25 cellular contexts compared by ENCODE assay signal in genomic region chr20:38199506-38200390, GRCh38. TPM values are rescaled to one million over a fixed set of nuclear protein-coding genes. Genes with fewer than 3 reads are reported as not detected.
A peak's percentile ranks its signal among the peaks of the same experiment; 100 is the strongest.
DNase-seq lines count a peak whose midpoint lies in the region; ATAC-seq and TF ChIP-seq lines count a peak whose summit lies in the region.
"Had no signal": no experiment of that assay in that cellular context is flagged by ENCODE, and none has a peak within 500 bp of the region (broad histone marks: within the 10 kb centered on the region; RNA-seq: fewer than 3 reads in every experiment).

No MANE protein-coding gene starts in this region.

- ATAC-seq in RWPE2 (ENCODE audit: low read depth), result no peak
- ATAC-seq in stimulated activated effector memory CD8-positive, alpha-beta T cell treated with anti-CD3 and anti-CD28 coated beads, Interleukin-12 subunit alpha, Interleukin-12 subunit beta, amount 100 ng/mL, for 72 hours, result no peak
- ATAC-seq: activated CD8-positive, alpha-beta T cell treated with anti-CD3 and anti-CD28 coated beads for 36 hours; gastrocnemius medialis; left lobe of liver; sciatic nerve had no signal

- DNase-seq in EH (ENCODE audit: low read depth), result peak; percentile 26
- peak; percentile 79 for DNase-seq in RWPE2 (ENCODE audit: low spot score)
- peak; percentile 50 for DNase-seq in iris pigment epithelial cell (ENCODE audit: low read depth)
- DNase-seq in sigmoid colon, result peak; percentile 36
- DNase-seq in stimulated activated effector memory CD8-positive, alpha-beta T cell treated with anti-CD3 and anti-CD28 coated beads, Interleukin-12 subunit alpha, Interleukin-12 subunit beta, amount 100 ng/mL, for 72 hours (ENCODE audit: low spot score in 2 of 2), result no peak
- no peak for DNase-seq in NCI-H2227 treated with DMSO at 0.1 percent for 48 hours (lab: John Stamatoyannopoulos, UW)
- DNase-seq in NCI-H187 (lab: John Stamatoyannopoulos, UW), result no peak
- DNase-seq: activated CD8-positive, alpha-beta T cell treated with anti-CD3 and anti-CD28 coated beads for 36 hours; activated naive CD8-positive, alpha-beta T cell treated with anti-CD3 and anti-CD28 coated beads for 36 hours; dermis blood vessel endothelial cell; DMS79 treated with DMSO at 0.1 percent for 48 hours; esophagus squamous epithelium; gastrocnemius medialis; GF-D8; mesenchymal stem cell; NCI-H146; NCI-H82; stimulated activated CD4-positive, alpha-beta T cell treated with anti-CD3 and anti-CD28 coated beads, Interleukin-4, amount 100 ng/mL, for 24 hours had no signal

- TF ChIP-seq EP300 in sigmoid colon (IDR thresholded peaks at IDR 0.05), result no peak

- H3K4me1 Mint-ChIP-seq in stimulated activated effector memory CD8-positive, alpha-beta T cell treated with anti-CD3 and anti-CD28 coated beads, Interleukin-12 subunit alpha, Interleukin-12 subunit beta, amount 100 ng/mL, for 72 hours, result no peaks in the 10 kb centered on the region
- H3K4me1 Mint-ChIP-seq: activated naive CD8-positive, alpha-beta T cell treated with anti-CD3 and anti-CD28 coated beads for 36 hours had no signal

- H3K27ac ChIP-seq in RWPE2 (ENCODE audit: poor library complexity, severe bottlenecking) (peak overlapping the region; percentile 74), sigmoid colon (no peak overlapping the region)
- H3K27ac ChIP-seq: C4-2B, esophagus squamous epithelium, gastrocnemius medialis, Peyer's patch, prostate gland had no signal

- WGBS in sigmoid colon, 2 donors, result 85 to 87% methylated on average over 13 of the region's 13 CpGs

- TF ChIP-seq CTCF in RWPE2 (IDR thresholded peaks at IDR 0.05; ENCODE audit: poor library complexity, severe bottlenecking) (no peak), sigmoid colon (IDR thresholded peaks at IDR 0.05) (no peak)

- no peaks in the 10 kb centered on the region for H3K36me3 Mint-ChIP-seq in stimulated activated effector memory CD8-positive, alpha-beta T cell treated with anti-CD3 and anti-CD28 coated beads, Interleukin-12 subunit alpha, Interleukin-12 subunit beta, amount 100 ng/mL, for 72 hours
- H3K36me3 Mint-ChIP-seq: activated naive CD8-positive, alpha-beta T cell treated with anti-CD3 and anti-CD28 coated beads for 36 hours; type B pancreatic cell had no signal

- H3K27ac Mint-ChIP-seq in stimulated activated effector memory CD8-positive, alpha-beta T cell treated with anti-CD3 and anti-CD28 coated beads, Interleukin-12 subunit alpha, Interleukin-12 subunit beta, amount 100 ng/mL, for 72 hours, result no peak overlapping the region
- H3K27ac Mint-ChIP-seq: activated CD8-positive, alpha-beta T cell treated with anti-CD3 and anti-CD28 coated beads for 36 hours; activated naive CD8-positive, alpha-beta T cell treated with anti-CD3 and anti-CD28 coated beads for 36 hours; T-helper 2 cell treated with Interferon-gamma antibody and Interleukin-4, amounts not matched to agents 5 μg/mL and 100 μg/mL, for 36 hours; type B pancreatic cell had no signal

- no peak overlapping the region for H3K4me3 Mint-ChIP-seq in stimulated activated effector memory CD8-positive, alpha-beta T cell treated with anti-CD3 and anti-CD28 coated beads, Interleukin-12 subunit alpha, Interleukin-12 subunit beta, amount 100 ng/mL, for 72 hours
- H3K4me3 Mint-ChIP-seq: activated CD8-positive, alpha-beta T cell treated with anti-CD3 and anti-CD28 coated beads for 36 hours; activated naive CD8-positive, alpha-beta T cell treated with anti-CD3 and anti-CD28 coated beads for 36 hours; T-helper 2 cell treated with Interferon-gamma antibody and Interleukin-4, amounts not matched to agents 5 μg/mL and 100 μg/mL, for 36 hours; type B pancreatic cell had no signal

- no peaks in the 10 kb centered on the region for H3K27me3 ChIP-seq in RWPE2 (ENCODE audit: insufficient read depth, poor library complexity, severe bottlenecking)
- no peaks in the 10 kb centered on the region for H3K27me3 ChIP-seq in sigmoid colon
- H3K27me3 ChIP-seq: gastrocnemius medialis, Peyer's patch had no signal

- no peaks in the 10 kb centered on the region for H3K9me3 Mint-ChIP-seq in stimulated activated effector memory CD8-positive, alpha-beta T cell treated with anti-CD3 and anti-CD28 coated beads, Interleukin-12 subunit alpha, Interleukin-12 subunit beta, amount 100 ng/mL, for 72 hours
- H3K9me3 Mint-ChIP-seq: activated CD8-positive, alpha-beta T cell treated with anti-CD3 and anti-CD28 coated beads for 36 hours; activated naive CD8-positive, alpha-beta T cell treated with anti-CD3 and anti-CD28 coated beads for 36 hours; T-helper 2 cell treated with Interferon-gamma antibody and Interleukin-4, amounts not matched to agents 5 μg/mL and 100 μg/mL, for 36 hours; type B pancreatic cell had no signal

- H3K9me3 ChIP-seq in RWPE2 (ENCODE audit: severe bottlenecking) (no peaks in the 10 kb centered on the region), sigmoid colon (no peaks in the 10 kb centered on the region)
- H3K9me3 ChIP-seq: esophagus squamous epithelium, gastrocnemius medialis, Peyer's patch, prostate gland had no signal

- TF ChIP-seq POLR2A in sigmoid colon (IDR thresholded peaks at IDR 0.05), result no peak

- intact Hi-C loops in sigmoid colon (cut with DNase I), result no loop called here

- H3K4me1 ChIP-seq in RWPE2 (ENCODE audit: insufficient read depth, poor library complexity, severe bottlenecking), result peaks cover 39% of the 10 kb centered on the region
- H3K4me1 ChIP-seq in sigmoid colon, result no peaks in the 10 kb centered on the region
- H3K4me1 ChIP-seq: gastrocnemius medialis, Peyer's patch, prostate gland had no signal

- H3K4me3 ChIP-seq in RWPE2 (ENCODE audit: severe bottlenecking), result no peak overlapping the region
- no peak overlapping the region for H3K4me3 ChIP-seq in sigmoid colon
- H3K4me3 ChIP-seq: esophagus squamous epithelium, gastrocnemius medialis, Peyer's patch, prostate gland had no signal

- H3K36me3 ChIP-seq in RWPE2 (ENCODE audit: low read depth) (no peaks in the 10 kb centered on the region), sigmoid colon (no peaks in the 10 kb centered on the region)
- H3K36me3 ChIP-seq: esophagus squamous epithelium, gastrocnemius medialis, Peyer's patch, prostate gland had no signal

RNA-seq across cellular contexts. Expression of gene TGM2, which starts 34.7 kb away (rescaled TPM):
- total RNA-seq in sigmoid colon, result 100 to 1,000 TPM in 2 of 4 donors, 10 to 100 TPM in 2; 14.8 to 104 (median 60.7) TPM
- polyA plus RNA-seq in sigmoid colon, result 10 to 100 TPM in 1 of 3 donors, 1 to 10 TPM in 2; 6.5 to 71.1 (median 7.2) TPM
- total RNA-seq: activated CD8-positive, alpha-beta T cell treated with anti-CD3 and anti-CD28 coated beads for 36 hours; activated naive CD8-positive, alpha-beta T cell treated with anti-CD3 and anti-CD28 coated beads for 36 hours had no signal

Comparison
In these comparisons a context has a peak if more than half of its experiments do, and no peak if none do; other contexts are left out.
1. DNase-seq: peak in EH (single experiment), RWPE2 (single experiment), iris pigment epithelial cell (single experiment) and sigmoid colon (single experiment); none in stimulated activated effector memory CD8-positive, alpha-beta T cell treated with anti-CD3 and anti-CD28 coated beads, Interleukin-12 subunit alpha, Interleukin-12 subunit beta, amount 100 ng/mL, for 72 hours (0 of 2), NCI-H2227 treated with DMSO at 0.1 percent for 48 hours (single experiment) and NCI-H187 (0 of 2).